ENCODE assay signal across 19 cellular contexts in the genomic region with DNA sequence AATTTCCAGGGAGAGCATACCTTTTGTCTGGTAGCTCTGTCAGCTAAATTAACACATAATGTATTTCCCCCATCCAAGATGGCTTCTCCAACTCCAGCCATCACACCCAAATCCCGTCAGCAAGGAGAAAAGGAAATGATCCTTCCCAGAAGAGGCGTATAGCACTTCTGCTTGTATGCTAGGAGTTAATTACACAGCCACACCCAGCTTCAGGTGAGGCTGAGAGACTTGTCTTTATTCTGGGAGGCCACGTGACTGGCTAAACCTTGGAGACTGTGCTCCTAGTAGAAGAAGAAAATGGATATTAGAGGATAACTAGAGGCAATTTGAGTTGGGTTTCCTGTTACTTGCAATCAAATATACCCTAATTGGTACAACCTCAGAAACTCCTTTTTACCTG.
DNase-seq lines count a peak whose midpoint lies in the region; ATAC-seq and TF ChIP-seq lines count a peak whose summit lies in the region.
"Had no signal": no experiment of that assay in that cellular context is flagged by ENCODE, and none has a peak within 500 bp of the region (broad histone marks: within the 10 kb centered on the region; RNA-seq: fewer than 3 reads in every experiment).

No MANE protein-coding gene starts in this region.

- peak overlapping the region; percentile 86 for H3K27ac Mint-ChIP-seq in memory B cell
- H3K27ac Mint-ChIP-seq: CD8-positive, alpha-beta memory T cell had no signal

- H3K27me3 Mint-ChIP-seq in memory B cell, result no peaks in the 10 kb centered on the region

- H3K4me1 ChIP-seq in OCI-LY3 (ENCODE audit: low read length) (peaks cover 9% of the 10 kb centered on the region), heart left ventricle (no peaks in the 10 kb centered on the region)
- H3K4me1 ChIP-seq: BLaER1 had no signal

- no peak overlapping the region for H3K4me2 ChIP-seq in OCI-LY3 (ENCODE audit: low read length)
- H3K4me2 ChIP-seq: BLaER1 had no signal

- H3K9me3 Mint-ChIP-seq in memory B cell, result peaks cover 1% of the 10 kb centered on the region

- H3K36me3 ChIP-seq in OCI-LY3 (replicated peaks; ENCODE audit: low read depth, low read length) (no peaks in the 10 kb centered on the region), heart left ventricle (no peaks in the 10 kb centered on the region)
- H3K36me3 ChIP-seq: BLaER1 had no signal

- no peak overlapping the region for H3K9ac ChIP-seq in OCI-LY3 (ENCODE audit: low read length)
- H3K9ac ChIP-seq: BLaER1 had no signal

- peaks cover 16% of the 10 kb centered on the region for H3K36me3 Mint-ChIP-seq in memory B cell
- H3K36me3 Mint-ChIP-seq: CD8-positive, alpha-beta memory T cell had no signal

- H3K4me3 Mint-ChIP-seq in memory B cell, result no peak overlapping the region
- H3K4me3 Mint-ChIP-seq: CD8-positive, alpha-beta memory T cell had no signal

- H3K79me2 ChIP-seq in OCI-LY3 (ENCODE audit: low read length), result no peaks in the 10 kb centered on the region

- H3K27ac ChIP-seq in OCI-LY3 (ENCODE audit: low read length), result no peak overlapping the region
- H3K27ac ChIP-seq in heart left ventricle, result no peak overlapping the region
- H3K27ac ChIP-seq: BLaER1, RWPE1 had no signal

- H3K9me3 ChIP-seq in OCI-LY3 (ENCODE audit: insufficient read depth, low read length) (no peaks in the 10 kb centered on the region), heart left ventricle (no peaks in the 10 kb centered on the region)
- H3K9me3 ChIP-seq: BLaER1 had no signal

- TF ChIP-seq CTCF in OCI-LY3 (IDR thresholded peaks at IDR 0.05; ENCODE audit: low read depth, low read length) (no peak), heart left ventricle (IDR thresholded peaks at IDR 0.05) (no peak)

- peak; percentile 23 for DNase-seq in NCI-H187 treated with DMSO at 0.1 percent for 48 hours (lab: John Stamatoyannopoulos, UW)
- DNase-seq in NCI-H187 (lab: John Stamatoyannopoulos, UW), result no peak
- no peak for DNase-seq in memory B cell (ENCODE audit: low spot score in 2 of 2)
- no peak for DNase-seq in mesenteric fat pad (ENCODE audit: low spot score)
- DNase-seq in heart left ventricle, result no peak
- no peak for DNase-seq in NCI-H2107 treated with DMSO at 0.1 percent for 48 hours (lab: John Stamatoyannopoulos, UW; ENCODE audit: unreplicated experiment)
- DNase-seq in activated T-cell treated with anti-CD3 and anti-CD28 coated beads, Interleukin-2, amount 50 U/mL, for 48 hours, result no peak
- DNase-seq: CD8-positive, alpha-beta memory T cell; DMS79 treated with DMSO at 0.1 percent for 48 hours; H7; Kasumi-1; MM.1S; NCI-H1105 treated with DMSO at 0.1 percent for 48 hours; NCI-H2107; NCI-H526 treated with DMSO at 0.1 percent for 48 hours; PC-3 had no signal

- 0 out of 2 replicates have a peak, but pooled peaks cover 5% of the 10 kb centered on the region for H3K27me3 ChIP-seq in OCI-LY3 (ENCODE audit: low read depth, low read length)
- H3K27me3 ChIP-seq in heart left ventricle, result no peaks in the 10 kb centered on the region
- H3K27me3 ChIP-seq: BLaER1 had no signal

- H3K4me3 ChIP-seq in OCI-LY3 (ENCODE audit: low read length) (no peak overlapping the region), heart left ventricle (no peak overlapping the region)
- H3K4me3 ChIP-seq: BLaER1 had no signal

- intact Hi-C loops in heart left ventricle (cut with DNase I), result no loop called here

- ATAC-seq in memory B cell (ENCODE audit: low read depth) (peak; percentile 21), heart left ventricle (no peak)
- ATAC-seq: PC-3 had no signal

- 85 to 93% (median 88%) methylated on average over 3 of the region's 3 CpGs for WGBS in heart left ventricle, 4 donors

- H3K4me1 Mint-ChIP-seq in memory B cell, result peaks cover 21% of the 10 kb centered on the region
- H3K4me1 Mint-ChIP-seq: CD8-positive, alpha-beta memory T cell had no signal

- no peak for TF ChIP-seq POLR2A in heart left ventricle (IDR thresholded peaks at IDR 0.05)

- H2AFZ ChIP-seq in OCI-LY3 (ENCODE audit: low read depth, low read length), result 0 out of 2 replicates have a peak overlapping the region, but pooled peaks have one; percentile 78

- no peaks in the 10 kb centered on the region for H4K20me1 ChIP-seq in OCI-LY3 (ENCODE audit: insufficient read depth, low read length)
- H4K20me1 ChIP-seq: BLaER1 had no signal
